In genomic region chr17:978110-979093, GRCh38 we compare ENCODE assay signal across 8 cellular contexts. TPM values are rescaled to one million over a fixed set of nuclear protein-coding genes. Genes with fewer than 3 reads are reported as not detected.
A peak's percentile ranks its signal among the peaks of the same experiment; 100 is the strongest.
DNase-seq lines count a peak whose midpoint lies in the region; ATAC-seq and TF ChIP-seq lines count a peak whose summit lies in the region.

No MANE protein-coding gene starts in this region.

- H3K4me1 ChIP-seq in cardiac muscle cell (ENCODE audit: low read depth) (peaks cover 37% of the 10 kb centered on the region), tibial artery (peaks cover 0 to 43% (median 20%) of the 10 kb centered on the region in 4 donors)

- H3K4me3 ChIP-seq in cardiac muscle cell (peak overlapping the region; percentile 93), astrocyte of the spinal cord (ENCODE audit: low read depth, low read length) (peak overlapping the region; percentile 65), tibial artery (peak overlapping the region; percentile 74 to 76)

- no peaks in the 10 kb centered on the region for H3K36me3 ChIP-seq in cardiac muscle cell
- no peaks in the 10 kb centered on the region for H3K36me3 ChIP-seq in tibial artery

- TF ChIP-seq CTCF in cardiac muscle cell (IDR thresholded peaks at IDR 0.05; ENCODE audit: low read depth, low read length) (no peak), astrocyte of the spinal cord (IDR thresholded peaks at IDR 0.05; ENCODE audit: low read depth, low read length) (no peak), tibial artery (IDR thresholded peaks at IDR 0.05) (no peak)

- peak; percentile 32 to 57 for DNase-seq in cardiac muscle cell (ENCODE audit: low read depth in 1 of 2, low spot score in 1 of 2)
- DNase-seq in Right ventricle myocardium inferior (ENCODE audit: missing footprints) = no peak
- DNase-seq in astrocyte of the spinal cord (ENCODE audit: low read depth, low spot score) = peak; percentile 15
- DNase-seq in kidney glomerular epithelial cell (lab: John Stamatoyannopoulos, UW) = peak; percentile 33
- no peak for DNase-seq in tibial artery
- DNase-seq in UCSD-AML1 (lab: John Stamatoyannopoulos, UW; ENCODE audit: unreplicated experiment) = no peak
- no peak for DNase-seq in NAMALWA (ENCODE audit: low spot score)

- intact Hi-C loops in Right ventricle myocardium inferior (cut with DNase I) (loop anchor here (2.0 to 5.0 kb wide), 2 partner anchors 61 to 98 kb away; no protein-coding TSS in a partner anchor), tibial artery (cut with DNase I; ENCODE audit: low total_unique reads) (loop anchor here (10.0 kb wide), 1 partner anchor 64 kb away; no protein-coding TSS in a partner anchor)

- ATAC-seq in Right ventricle myocardium inferior (no peak), HG02884 (IDR thresholded peaks at IDR 0.05; ENCODE audit: unreplicated experiment) (no peak)

- peak overlapping the region; percentile 90 for H3K27ac ChIP-seq in cardiac muscle cell
- peak overlapping the region; percentile 69 to 76 for H3K27ac ChIP-seq in tibial artery

- no peaks in the 10 kb centered on the region for H3K9me3 ChIP-seq in cardiac muscle cell (ENCODE audit: low read depth)
- H3K9me3 ChIP-seq in tibial artery = no peaks in the 10 kb centered on the region

- in situ Hi-C loops in astrocyte of the spinal cord (cut with HindIII; ENCODE audit: low sequenced_read_pairs) = no loop called here

- H3K27me3 ChIP-seq in cardiac muscle cell (no peaks in the 10 kb centered on the region), tibial artery (peaks cover 0 to 4% of the 10 kb centered on the region in 2 donors)

RNA-seq across cellular contexts. Expression of gene NXN, which starts 1.2 kb away (rescaled TPM):
- total RNA-seq in cardiac muscle cell (107 and 122 TPM in 2 replicates), Right ventricle myocardium inferior (18.5 TPM)
- 120 and 128 TPM in 2 replicates for polyA plus RNA-seq in cardiac muscle cell

RNA-seq across cellular contexts. Expression of gene TIMM22, which starts 18.5 kb away (rescaled TPM):
- total RNA-seq in cardiac muscle cell = 26.8 and 28.4 TPM in 2 replicates
- polyA plus RNA-seq in cardiac muscle cell = 33.1 and 34.7 TPM in 2 replicates
- total RNA-seq in Right ventricle myocardium inferior = 17.3 TPM

Comparison
In these comparisons a context has a peak if more than half of its experiments do, and no peak if none do; other contexts are left out.
1. DNase-seq: peak in cardiac muscle cell (2 of 2), astrocyte of the spinal cord (single experiment) and kidney glomerular epithelial cell (single experiment); none in Right ventricle myocardium inferior (single experiment), tibial artery (0 of 2), UCSD-AML1 (single experiment) and NAMALWA (single experiment).
2. Peak in every context shown above with its lines, with median percentiles within 50 percentile points of each other: H3K4me3 ChIP-seq.